In the genomic region with DNA sequence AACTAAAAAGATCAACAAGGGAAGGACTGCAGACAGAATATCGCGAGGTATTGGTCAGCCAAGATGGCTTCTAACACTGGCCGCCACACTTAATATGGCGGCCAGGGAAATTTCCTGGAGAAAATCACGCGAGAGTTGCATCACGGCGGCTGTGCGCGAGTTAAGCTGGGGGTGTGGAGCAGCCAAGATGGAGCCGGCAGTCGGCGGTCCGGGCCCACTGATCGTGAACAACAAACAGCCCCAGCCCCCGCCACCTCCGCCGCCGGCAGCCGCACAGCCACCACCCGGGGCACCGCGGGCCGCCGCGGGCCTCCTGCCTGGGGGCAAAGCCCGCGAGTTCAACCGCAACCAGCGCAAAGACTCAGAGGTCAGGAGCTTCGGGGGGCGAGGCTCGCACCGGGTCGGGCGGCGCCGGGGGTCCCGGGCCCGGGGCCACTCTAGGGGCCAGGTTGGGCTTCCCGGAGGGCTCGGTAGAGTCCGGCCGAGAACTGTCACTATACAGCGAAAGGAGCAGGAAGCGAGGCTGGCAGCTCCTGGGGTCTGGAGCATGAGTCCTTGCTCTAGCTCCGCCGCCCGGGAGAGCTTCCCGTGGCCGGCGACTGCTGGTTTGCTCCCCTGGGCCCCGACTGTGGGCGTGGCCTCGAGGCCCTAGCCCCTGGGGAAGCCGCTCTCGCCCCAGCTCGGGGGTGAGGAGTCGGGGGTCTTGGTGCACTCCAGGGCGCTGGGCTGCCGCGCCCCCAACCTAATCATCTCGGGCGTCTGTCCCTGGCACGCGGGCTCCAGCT, we compare ENCODE assay signal across 1 cellular context.
TF ChIP-seq lines count a peak whose summit lies in the region.

A gene with protein sequence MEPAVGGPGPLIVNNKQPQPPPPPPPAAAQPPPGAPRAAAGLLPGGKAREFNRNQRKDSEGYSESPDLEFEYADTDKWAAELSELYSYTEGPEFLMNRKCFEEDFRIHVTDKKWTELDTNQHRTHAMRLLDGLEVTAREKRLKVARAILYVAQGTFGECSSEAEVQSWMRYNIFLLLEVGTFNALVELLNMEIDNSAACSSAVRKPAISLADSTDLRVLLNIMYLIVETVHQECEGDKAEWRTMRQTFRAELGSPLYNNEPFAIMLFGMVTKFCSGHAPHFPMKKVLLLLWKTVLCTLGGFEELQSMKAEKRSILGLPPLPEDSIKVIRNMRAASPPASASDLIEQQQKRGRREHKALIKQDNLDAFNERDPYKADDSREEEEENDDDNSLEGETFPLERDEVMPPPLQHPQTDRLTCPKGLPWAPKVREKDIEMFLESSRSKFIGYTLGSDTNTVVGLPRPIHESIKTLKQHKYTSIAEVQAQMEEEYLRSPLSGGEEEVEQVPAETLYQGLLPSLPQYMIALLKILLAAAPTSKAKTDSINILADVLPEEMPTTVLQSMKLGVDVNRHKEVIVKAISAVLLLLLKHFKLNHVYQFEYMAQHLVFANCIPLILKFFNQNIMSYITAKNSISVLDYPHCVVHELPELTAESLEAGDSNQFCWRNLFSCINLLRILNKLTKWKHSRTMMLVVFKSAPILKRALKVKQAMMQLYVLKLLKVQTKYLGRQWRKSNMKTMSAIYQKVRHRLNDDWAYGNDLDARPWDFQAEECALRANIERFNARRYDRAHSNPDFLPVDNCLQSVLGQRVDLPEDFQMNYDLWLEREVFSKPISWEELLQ (plus strand): TSS at position 174 of the 785 bp plus-strand sequence. CDS start 14 bp downstream, at position 188.

TF ChIP-seq in K562, 482 proteins besides CTCF, POLR2A, EP300 and RAD21 (continued from another document and continues in another):
- TF ChIP-seq, protein P1, sequence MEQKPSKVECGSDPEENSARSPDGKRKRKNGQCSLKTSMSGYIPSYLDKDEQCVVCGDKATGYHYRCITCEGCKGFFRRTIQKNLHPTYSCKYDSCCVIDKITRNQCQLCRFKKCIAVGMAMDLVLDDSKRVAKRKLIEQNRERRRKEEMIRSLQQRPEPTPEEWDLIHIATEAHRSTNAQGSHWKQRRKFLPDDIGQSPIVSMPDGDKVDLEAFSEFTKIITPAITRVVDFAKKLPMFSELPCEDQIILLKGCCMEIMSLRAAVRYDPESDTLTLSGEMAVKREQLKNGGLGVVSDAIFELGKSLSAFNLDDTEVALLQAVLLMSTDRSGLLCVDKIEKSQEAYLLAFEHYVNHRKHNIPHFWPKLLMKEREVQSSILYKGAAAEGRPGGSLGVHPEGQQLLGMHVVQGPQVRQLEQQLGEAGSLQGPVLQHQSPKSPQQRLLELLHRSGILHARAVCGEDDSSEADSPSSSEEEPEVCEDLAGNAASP (IDR thresholded peaks at IDR 0.05), result no peak
- TF ChIP-seq ZNF143 (CRISPR knock-in tag; IDR thresholded peaks at IDR 0.05), result no peak
- no peak for TF ChIP-seq TFAM (CRISPR knock-in tag; conservative IDR thresholded peaks at IDR 0.05)
- no peak for TF ChIP-seq RBM34 (IDR thresholded peaks at IDR 0.05; ENCODE audit: borderline replicate concordance, insufficient read depth, low read length)
- TF ChIP-seq, protein P2, sequence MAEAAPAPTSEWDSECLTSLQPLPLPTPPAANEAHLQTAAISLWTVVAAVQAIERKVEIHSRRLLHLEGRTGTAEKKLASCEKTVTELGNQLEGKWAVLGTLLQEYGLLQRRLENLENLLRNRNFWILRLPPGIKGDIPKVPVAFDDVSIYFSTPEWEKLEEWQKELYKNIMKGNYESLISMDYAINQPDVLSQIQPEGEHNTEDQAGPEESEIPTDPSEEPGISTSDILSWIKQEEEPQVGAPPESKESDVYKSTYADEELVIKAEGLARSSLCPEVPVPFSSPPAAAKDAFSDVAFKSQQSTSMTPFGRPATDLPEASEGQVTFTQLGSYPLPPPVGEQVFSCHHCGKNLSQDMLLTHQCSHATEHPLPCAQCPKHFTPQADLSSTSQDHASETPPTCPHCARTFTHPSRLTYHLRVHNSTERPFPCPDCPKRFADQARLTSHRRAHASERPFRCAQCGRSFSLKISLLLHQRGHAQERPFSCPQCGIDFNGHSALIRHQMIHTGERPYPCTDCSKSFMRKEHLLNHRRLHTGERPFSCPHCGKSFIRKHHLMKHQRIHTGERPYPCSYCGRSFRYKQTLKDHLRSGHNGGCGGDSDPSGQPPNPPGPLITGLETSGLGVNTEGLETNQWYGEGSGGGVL (CRISPR knock-in tag; IDR thresholded peaks at IDR 0.05), result no peak
- TF ChIP-seq NCOA4 (IDR thresholded peaks at IDR 0.05; ENCODE audit: partially characterized antibody), result no peak
- peak; percentile 86 for TF ChIP-seq RBM25 (IDR thresholded peaks at IDR 0.05; ENCODE audit: low read depth, low read length, severe bottlenecking)
- TF ChIP-seq, protein P3, sequence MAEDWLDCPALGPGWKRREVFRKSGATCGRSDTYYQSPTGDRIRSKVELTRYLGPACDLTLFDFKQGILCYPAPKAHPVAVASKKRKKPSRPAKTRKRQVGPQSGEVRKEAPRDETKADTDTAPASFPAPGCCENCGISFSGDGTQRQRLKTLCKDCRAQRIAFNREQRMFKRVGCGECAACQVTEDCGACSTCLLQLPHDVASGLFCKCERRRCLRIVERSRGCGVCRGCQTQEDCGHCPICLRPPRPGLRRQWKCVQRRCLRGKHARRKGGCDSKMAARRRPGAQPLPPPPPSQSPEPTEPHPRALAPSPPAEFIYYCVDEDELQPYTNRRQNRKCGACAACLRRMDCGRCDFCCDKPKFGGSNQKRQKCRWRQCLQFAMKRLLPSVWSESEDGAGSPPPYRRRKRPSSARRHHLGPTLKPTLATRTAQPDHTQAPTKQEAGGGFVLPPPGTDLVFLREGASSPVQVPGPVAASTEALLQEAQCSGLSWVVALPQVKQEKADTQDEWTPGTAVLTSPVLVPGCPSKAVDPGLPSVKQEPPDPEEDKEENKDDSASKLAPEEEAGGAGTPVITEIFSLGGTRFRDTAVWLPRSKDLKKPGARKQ (CRISPR knock-in tag; IDR thresholded peaks at IDR 0.05), result no peak
- no peak for TF ChIP-seq ZNF778 (CRISPR knock-in tag; IDR thresholded peaks at IDR 0.05)
- no peak for TF ChIP-seq SIRT6 (IDR thresholded peaks at IDR 0.05; ENCODE audit: low read depth, low read length)
- TF ChIP-seq ZFPM2 (CRISPR knock-in tag; IDR thresholded peaks at IDR 0.05), result 0 out of 2 replicates have a peak, but pooled peaks have one; percentile 64
- peak; percentile 99 to 100 (median 100) for TF ChIP-seq YY1 (IDR thresholded peaks at IDR 0.05; ENCODE audit: borderline replicate concordance in 1 of 3, control insufficient read depth in 1 of 3, extremely low read depth in 1 of 3, insufficient read depth in 3 of 3, insufficient read length in 1 of 3, insufficient replicate concordance in 2 of 3, low read depth in 1 of 3, low read length in 2 of 3)
- TF ChIP-seq DNMT1 (IDR thresholded peaks at IDR 0.05), result no peak
- no peak for TF ChIP-seq CBFB (CRISPR knock-in tag; IDR thresholded peaks at IDR 0.05)
- TF ChIP-seq JUNB (CRISPR knock-in tag; conservative IDR thresholded peaks at IDR 0.05), result no peak
- no peak for TF ChIP-seq HNRNPLL (IDR thresholded peaks at IDR 0.05; ENCODE audit: low read depth, low read length, poor library complexity, severe bottlenecking)
- no peak for TF ChIP-seq NBN (IDR thresholded peaks at IDR 0.05; ENCODE audit: low read depth)
- TF ChIP-seq MEF2A (IDR thresholded peaks at IDR 0.05; ENCODE audit: control insufficient read depth, low read depth, low read length), result no peak
- TF ChIP-seq ZNF41 (CRISPR knock-in tag; conservative IDR thresholded peaks at IDR 0.05), result no peak
- TF ChIP-seq, protein P4, sequence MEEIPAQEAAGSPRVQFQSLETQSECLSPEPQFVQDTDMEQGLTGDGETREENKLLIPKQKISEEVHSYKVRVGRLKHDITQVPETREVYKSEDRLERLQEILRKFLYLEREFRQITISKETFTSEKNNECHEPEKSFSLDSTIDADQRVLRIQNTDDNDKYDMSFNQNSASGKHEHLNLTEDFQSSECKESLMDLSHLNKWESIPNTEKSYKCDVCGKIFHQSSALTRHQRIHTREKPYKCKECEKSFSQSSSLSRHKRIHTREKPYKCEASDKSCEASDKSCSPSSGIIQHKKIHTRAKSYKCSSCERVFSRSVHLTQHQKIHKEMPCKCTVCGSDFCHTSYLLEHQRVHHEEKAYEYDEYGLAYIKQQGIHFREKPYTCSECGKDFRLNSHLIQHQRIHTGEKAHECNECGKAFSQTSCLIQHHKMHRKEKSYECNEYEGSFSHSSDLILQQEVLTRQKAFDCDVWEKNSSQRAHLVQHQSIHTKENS (CRISPR knock-in tag; IDR thresholded peaks at IDR 0.05), result no peak
- TF ChIP-seq, protein P5, sequence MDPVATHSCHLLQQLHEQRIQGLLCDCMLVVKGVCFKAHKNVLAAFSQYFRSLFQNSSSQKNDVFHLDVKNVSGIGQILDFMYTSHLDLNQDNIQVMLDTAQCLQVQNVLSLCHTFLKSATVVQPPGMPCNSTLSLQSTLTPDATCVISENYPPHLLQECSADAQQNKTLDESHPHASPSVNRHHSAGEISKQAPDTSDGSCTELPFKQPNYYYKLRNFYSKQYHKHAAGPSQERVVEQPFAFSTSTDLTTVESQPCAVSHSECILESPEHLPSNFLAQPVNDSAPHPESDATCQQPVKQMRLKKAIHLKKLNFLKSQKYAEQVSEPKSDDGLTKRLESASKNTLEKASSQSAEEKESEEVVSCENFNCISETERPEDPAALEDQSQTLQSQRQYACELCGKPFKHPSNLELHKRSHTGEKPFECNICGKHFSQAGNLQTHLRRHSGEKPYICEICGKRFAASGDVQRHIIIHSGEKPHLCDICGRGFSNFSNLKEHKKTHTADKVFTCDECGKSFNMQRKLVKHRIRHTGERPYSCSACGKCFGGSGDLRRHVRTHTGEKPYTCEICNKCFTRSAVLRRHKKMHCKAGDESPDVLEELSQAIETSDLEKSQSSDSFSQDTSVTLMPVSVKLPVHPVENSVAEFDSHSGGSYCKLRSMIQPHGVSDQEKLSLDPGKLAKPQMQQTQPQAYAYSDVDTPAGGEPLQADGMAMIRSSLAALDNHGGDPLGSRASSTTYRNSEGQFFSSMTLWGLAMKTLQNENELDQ (CRISPR knock-in tag; IDR thresholded peaks at IDR 0.05; ENCODE audit: borderline replicate concordance), result no peak
- TF ChIP-seq, protein P6, sequence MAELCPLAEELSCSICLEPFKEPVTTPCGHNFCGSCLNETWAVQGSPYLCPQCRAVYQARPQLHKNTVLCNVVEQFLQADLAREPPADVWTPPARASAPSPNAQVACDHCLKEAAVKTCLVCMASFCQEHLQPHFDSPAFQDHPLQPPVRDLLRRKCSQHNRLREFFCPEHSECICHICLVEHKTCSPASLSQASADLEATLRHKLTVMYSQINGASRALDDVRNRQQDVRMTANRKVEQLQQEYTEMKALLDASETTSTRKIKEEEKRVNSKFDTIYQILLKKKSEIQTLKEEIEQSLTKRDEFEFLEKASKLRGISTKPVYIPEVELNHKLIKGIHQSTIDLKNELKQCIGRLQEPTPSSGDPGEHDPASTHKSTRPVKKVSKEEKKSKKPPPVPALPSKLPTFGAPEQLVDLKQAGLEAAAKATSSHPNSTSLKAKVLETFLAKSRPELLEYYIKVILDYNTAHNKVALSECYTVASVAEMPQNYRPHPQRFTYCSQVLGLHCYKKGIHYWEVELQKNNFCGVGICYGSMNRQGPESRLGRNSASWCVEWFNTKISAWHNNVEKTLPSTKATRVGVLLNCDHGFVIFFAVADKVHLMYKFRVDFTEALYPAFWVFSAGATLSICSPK (IDR thresholded peaks at IDR 0.05; ENCODE audit: borderline replicate concordance), result no peak
- TF ChIP-seq, protein P7, sequence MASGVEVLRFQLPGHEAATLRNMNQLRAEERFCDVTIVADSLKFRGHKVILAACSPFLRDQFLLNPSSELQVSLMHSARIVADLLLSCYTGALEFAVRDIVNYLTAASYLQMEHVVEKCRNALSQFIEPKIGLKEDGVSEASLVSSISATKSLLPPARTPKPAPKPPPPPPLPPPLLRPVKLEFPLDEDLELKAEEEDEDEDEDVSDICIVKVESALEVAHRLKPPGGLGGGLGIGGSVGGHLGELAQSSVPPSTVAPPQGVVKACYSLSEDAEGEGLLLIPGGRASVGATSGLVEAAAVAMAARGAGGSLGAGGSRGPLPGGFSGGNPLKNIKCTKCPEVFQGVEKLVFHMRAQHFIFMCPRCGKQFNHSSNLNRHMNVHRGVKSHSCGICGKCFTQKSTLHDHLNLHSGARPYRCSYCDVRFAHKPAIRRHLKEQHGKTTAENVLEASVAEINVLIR (CRISPR knock-in tag; IDR thresholded peaks at IDR 0.05), result peak; percentile 44; the same call in 1 of the 2 replicates
- no peak; the same call in none of the 2 replicates for TF ChIP-seq LCOR (CRISPR knock-in tag; IDR thresholded peaks at IDR 0.05)
- peak; percentile 84 for TF ChIP-seq ATF7 (IDR thresholded peaks at IDR 0.05)
- TF ChIP-seq, protein P8, sequence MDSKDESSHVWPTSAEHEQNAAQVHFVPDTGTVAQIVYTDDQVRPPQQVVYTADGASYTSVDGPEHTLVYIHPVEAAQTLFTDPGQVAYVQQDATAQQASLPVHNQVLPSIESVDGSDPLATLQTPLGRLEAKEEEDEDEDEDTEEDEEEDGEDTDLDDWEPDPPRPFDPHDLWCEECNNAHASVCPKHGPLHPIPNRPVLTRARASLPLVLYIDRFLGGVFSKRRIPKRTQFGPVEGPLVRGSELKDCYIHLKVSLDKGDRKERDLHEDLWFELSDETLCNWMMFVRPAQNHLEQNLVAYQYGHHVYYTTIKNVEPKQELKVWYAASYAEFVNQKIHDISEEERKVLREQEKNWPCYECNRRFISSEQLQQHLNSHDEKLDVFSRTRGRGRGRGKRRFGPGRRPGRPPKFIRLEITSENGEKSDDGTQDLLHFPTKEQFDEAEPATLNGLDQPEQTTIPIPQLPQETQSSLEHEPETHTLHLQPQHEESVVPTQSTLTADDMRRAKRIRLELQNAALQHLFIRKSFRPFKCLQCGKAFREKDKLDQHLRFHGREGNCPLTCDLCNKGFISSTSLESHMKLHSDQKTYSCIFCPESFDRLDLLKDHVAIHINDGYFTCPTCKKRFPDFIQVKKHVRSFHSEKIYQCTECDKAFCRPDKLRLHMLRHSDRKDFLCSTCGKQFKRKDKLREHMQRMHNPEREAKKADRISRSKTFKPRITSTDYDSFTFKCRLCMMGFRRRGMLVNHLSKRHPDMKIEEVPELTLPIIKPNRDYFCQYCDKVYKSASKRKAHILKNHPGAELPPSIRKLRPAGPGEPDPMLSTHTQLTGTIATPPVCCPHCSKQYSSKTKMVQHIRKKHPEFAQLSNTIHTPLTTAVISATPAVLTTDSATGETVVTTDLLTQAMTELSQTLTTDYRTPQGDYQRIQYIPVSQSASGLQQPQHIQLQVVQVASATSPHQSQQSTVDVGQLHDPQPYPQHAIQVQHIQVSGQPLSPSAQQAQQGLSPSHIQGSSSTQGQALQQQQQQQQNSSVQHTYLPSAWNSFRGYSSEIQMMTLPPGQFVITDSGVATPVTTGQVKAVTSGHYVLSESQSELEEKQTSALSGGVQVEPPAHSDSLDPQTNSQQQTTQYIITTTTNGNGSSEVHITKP (IDR thresholded peaks at IDR 0.05; ENCODE audit: partially characterized antibody), result no peak
- TF ChIP-seq NUFIP1 (IDR thresholded peaks at IDR 0.05; ENCODE audit: partially characterized antibody), result no peak
